ENCODE assay signal across 13 cellular contexts in genomic region chr7:24455813-24456525, GRCh38.
DNase-seq lines count a peak whose midpoint lies in the region; ATAC-seq and TF ChIP-seq lines count a peak whose summit lies in the region.
"Had no signal": no experiment of that assay in that cellular context is flagged by ENCODE, and none has a peak within 500 bp of the region (broad histone marks: within the 10 kb centered on the region; RNA-seq: fewer than 3 reads in every experiment).

No MANE protein-coding gene starts in this region.

- H3K4me2 ChIP-seq in mesenchymal stem cell (ENCODE audit: low read length, poor library complexity, severe bottlenecking): no peak overlapping the region

- WGBS in mesenchymal stem cell: 70% methylated on average over 6 of the region's 6 CpGs

- no peak overlapping the region for H3K27ac ChIP-seq in mesenchymal stem cell (ENCODE audit: low read length, poor library complexity, severe bottlenecking)

- no peak overlapping the region for H2AK5ac ChIP-seq in mesenchymal stem cell (ENCODE audit: low read length, severe bottlenecking)

- no peak overlapping the region for H2BK15ac ChIP-seq in mesenchymal stem cell (ENCODE audit: low read depth, poor library complexity, severe bottlenecking)

- no peak overlapping the region for H3K18ac ChIP-seq in mesenchymal stem cell (ENCODE audit: low read depth in 1 of 2, low read length in 2 of 2)

- H3K36me3 ChIP-seq in mesenchymal stem cell (ENCODE audit: control insufficient read depth in 1 of 2, insufficient read depth in 2 of 2, low read depth in 1 of 2, low read length in 2 of 2): no peaks in the 10 kb centered on the region
- H3K36me3 ChIP-seq: HAP-1 had no signal

- ATAC-seq in GM18873 (IDR thresholded peaks at IDR 0.05; ENCODE audit: low FRiP score, unreplicated experiment) (peak; percentile 80), GM21723 (IDR thresholded peaks at IDR 0.05; ENCODE audit: unreplicated experiment) (peak; percentile 87), HG03280 (IDR thresholded peaks at IDR 0.05; ENCODE audit: unreplicated experiment) (peak; percentile 74)
- ATAC-seq: Panc1 had no signal

- no peaks in the 10 kb centered on the region for H3K9me3 ChIP-seq in mesenchymal stem cell (ENCODE audit: control insufficient read depth, low read length)
- H3K9me3 ChIP-seq: HAP-1 had no signal

- H3K14ac ChIP-seq in mesenchymal stem cell (ENCODE audit: low read length in 2 of 2): no peak overlapping the region

- peak overlapping the region in 1 of 2 experiments; percentile 9 for H3K23ac ChIP-seq in mesenchymal stem cell (ENCODE audit: low read length in 2 of 2)

- H3K4me3 ChIP-seq in mesenchymal stem cell (ENCODE audit: insufficient read depth in 1 of 2, low read depth in 1 of 2, low read length in 2 of 2): no peak overlapping the region
- H3K4me3 ChIP-seq: HAP-1 had no signal

- DNase-seq in mesenchymal stem cell: peak; percentile 66
- DNase-seq in nucleus accumbens (lab: John Stamatoyannopoulos, UW): no peak
- no peak for DNase-seq in occipital lobe (lab: John Stamatoyannopoulos, UW)
- DNase-seq in iPS-NIHi11 (ENCODE audit: low spot score): no peak
- DNase-seq in GM20000 (ENCODE audit: low spot score): no peak
- DNase-seq: activated B cell treated with CpG ODN at 0.5 μM for 24 hours, kidney glomerular epithelial cell, posterior cingulate gyrus had no signal

- no peaks in the 10 kb centered on the region for H3K4me1 ChIP-seq in mesenchymal stem cell (ENCODE audit: control insufficient read depth, insufficient read depth, low read depth, low read length)
- H3K4me1 ChIP-seq: HAP-1 had no signal

- H3K27me3 ChIP-seq in mesenchymal stem cell (ENCODE audit: control insufficient read depth in 1 of 2, insufficient read depth in 1 of 2, low read length in 2 of 2): no peaks in the 10 kb centered on the region

- TF ChIP-seq CTCF in GM20000 (IDR thresholded peaks at IDR 0.05; ENCODE audit: extremely low read depth, missing control alignments): no peak

- H2AFZ ChIP-seq in mesenchymal stem cell (ENCODE audit: low read depth, low read length): no peak overlapping the region

- no peak overlapping the region for H2BK12ac ChIP-seq in mesenchymal stem cell (ENCODE audit: low read length in 2 of 2)

- H3K79me1 ChIP-seq in mesenchymal stem cell (replicated peaks; ENCODE audit: low read length, poor library complexity, severe bottlenecking): no peaks in the 10 kb centered on the region

- H4K8ac ChIP-seq in mesenchymal stem cell (ENCODE audit: low read length): no peak overlapping the region

- H2BK5ac ChIP-seq in mesenchymal stem cell (ENCODE audit: low read depth, low read length, poor library complexity, severe bottlenecking): no peak overlapping the region

- H4K91ac ChIP-seq in mesenchymal stem cell (ENCODE audit: low read length): no peak overlapping the region

- H3K9ac ChIP-seq in mesenchymal stem cell (ENCODE audit: low read length): no peak overlapping the region

- no peak overlapping the region for H3K4ac ChIP-seq in mesenchymal stem cell (ENCODE audit: low read depth in 1 of 2, low read length in 2 of 2)

- H2BK120ac ChIP-seq in mesenchymal stem cell (ENCODE audit: low read depth, low read length): no peak overlapping the region
